8 cellular contexts compared by ENCODE assay signal in the genomic region with DNA sequence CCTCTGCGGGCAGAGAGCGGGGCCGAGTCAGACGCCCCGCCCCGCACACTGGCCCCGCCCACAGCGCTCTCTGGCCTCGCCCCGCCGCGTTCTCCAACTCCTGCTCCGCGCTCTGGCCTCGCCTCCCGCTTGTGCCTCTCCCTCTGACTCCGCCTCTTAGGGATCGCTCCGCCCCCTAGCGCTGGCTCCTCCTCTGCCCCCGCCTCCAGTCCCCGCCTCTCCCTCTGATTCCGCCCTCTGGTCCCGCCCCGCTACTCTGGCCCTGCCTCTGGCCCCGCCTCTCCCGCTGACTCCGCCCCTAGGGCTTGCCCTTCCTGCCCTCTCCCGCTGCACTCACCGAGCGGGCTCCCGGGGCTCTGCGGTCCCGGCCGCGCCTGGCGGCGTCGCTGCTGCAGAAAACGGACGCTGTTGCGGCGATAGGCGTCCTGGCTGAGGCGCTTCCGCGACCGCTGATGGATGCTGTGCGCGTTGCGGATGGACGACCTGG.
DNase-seq lines count a peak whose midpoint lies in the region; ATAC-seq, FAIRE-seq and TF ChIP-seq lines count a peak whose summit lies in the region.
"Not testable (repeated sequence)": the region's sequence is repeated elsewhere in the genome, so short reads cannot be mapped to it uniquely, and the experiment has no call there.

No MANE protein-coding gene starts in this region.

- not testable (repeated sequence) for H3K27ac ChIP-seq in A673 (ENCODE audit: low read depth, low read length, poor library complexity, severe bottlenecking)

- FAIRE-seq in RCC 7860 (lab: Jason Lieb, UNC) = peak; percentile 88

- H3K4me3 Mint-ChIP-seq in activated T-cell treated with anti-CD3 and anti-CD28 coated beads, Interleukin-2, amount 50 U/mL, for 24 hours; endothelial cell (ENCODE audit: unreplicated experiment): not testable (repeated sequence)
- peak overlapping the region; percentile 31 for H3K4me3 Mint-ChIP-seq in mesothelial cell of epicardium

- POLR2A ChIA-PET in A673 (lab: Charles Lee; ENCODE audit: low non-redundant PET) = not testable (repeated sequence)

- BruUV-seq in A673 (replicated peaks; lab: Mats Ljungman, UMichigan) = not testable (repeated sequence)

- DNase-seq in A673 (ENCODE audit: low spot score); RCC 7860 (ENCODE audit: low spot score): not testable (repeated sequence)
- peak; percentile 97 for DNase-seq in activated T-cell treated with anti-CD3 and anti-CD28 coated beads, Interleukin-2, amount 50 U/mL, for 24 hours
- peak; percentile 91 for DNase-seq in endothelial cell (ENCODE audit: low spot score)
- DNase-seq in mesothelial cell of epicardium (ENCODE audit: low spot score in 2 of 2, unreplicated experiment in 2 of 2) = peak; percentile 59 to 90
- DNase-seq in stimulated activated CD4-positive, alpha-beta T cell treated with anti-CD3 and anti-CD28 coated beads, Interleukin-2, amount 100 ng/mL, for 48 hours = peak; percentile 90 to 93

- peak overlapping the region; percentile 36 for H3K4me3 ChIP-seq in A673 (ENCODE audit: low read depth, low read length, poor library complexity, severe bottlenecking)

- H3K27me3 Mint-ChIP-seq in activated T-cell treated with anti-CD3 and anti-CD28 coated beads, Interleukin-2, amount 50 U/mL, for 24 hours; endothelial cell (ENCODE audit: unreplicated experiment); mesothelial cell of epicardium (ENCODE audit: low read depth): not testable (repeated sequence)

- CTCF ChIA-PET in A673 (lab: Charles Lee) = not testable (repeated sequence)

- TF ChIP-seq CTCF in A673 (conservative IDR thresholded peaks at IDR 0.05; ENCODE audit: low read depth, low read length); endothelial cell (IDR thresholded peaks at IDR 0.05; ENCODE audit: unreplicated experiment); mesothelial cell of epicardium (IDR thresholded peaks at IDR 0.05; ENCODE audit: unreplicated experiment): not testable (repeated sequence)

- not testable (repeated sequence) for H3K27me3 ChIP-seq in A673 (replicated peaks; ENCODE audit: insufficient read depth, low read depth, low read length, poor library complexity)

- H3K9me3 Mint-ChIP-seq in activated T-cell treated with anti-CD3 and anti-CD28 coated beads, Interleukin-2, amount 50 U/mL, for 24 hours; endothelial cell (ENCODE audit: unreplicated experiment); mesothelial cell of epicardium: not testable (repeated sequence)

- H3K4me1 ChIP-seq in A673 (ENCODE audit: insufficient read depth, low read length, poor library complexity, severe bottlenecking) = not testable (repeated sequence)

- H3K36me3 Mint-ChIP-seq in activated T-cell treated with anti-CD3 and anti-CD28 coated beads, Interleukin-2, amount 50 U/mL, for 24 hours (ENCODE audit: low read depth); endothelial cell (ENCODE audit: low read depth, unreplicated experiment); mesothelial cell of epicardium: not testable (repeated sequence)

- not testable (repeated sequence) for H3K9me3 ChIP-seq in A673 (ENCODE audit: low read depth, low read length, poor library complexity, severe bottlenecking)

- intact Hi-C loops in A673 (cut with micrococcal nuclease; ENCODE audit: unreplicated experiment) = not testable (repeated sequence)

- not testable (repeated sequence) for H3K27ac Mint-ChIP-seq in activated T-cell treated with anti-CD3 and anti-CD28 coated beads, Interleukin-2, amount 50 U/mL, for 24 hours; endothelial cell (ENCODE audit: unreplicated experiment); mesothelial cell of epicardium

- H3K36me3 ChIP-seq in A673 (ENCODE audit: insufficient read depth, low read length, poor library complexity, severe bottlenecking) = not testable (repeated sequence)

- H3K4me1 Mint-ChIP-seq in activated T-cell treated with anti-CD3 and anti-CD28 coated beads, Interleukin-2, amount 50 U/mL, for 24 hours (ENCODE audit: low read depth); endothelial cell (ENCODE audit: unreplicated experiment); mesothelial cell of epicardium: not testable (repeated sequence)

- ATAC-seq in GM19372 (IDR thresholded peaks at IDR 0.05; ENCODE audit: low read depth, unreplicated experiment) (peak; percentile 93), HG02970 (IDR thresholded peaks at IDR 0.05; ENCODE audit: low FRiP score, unreplicated experiment) (peak; percentile 96)
